Comparison of ENCODE assay signal across 1 cellular context in genomic region chr17:79796570-79797491, GRCh38.
TF ChIP-seq lines count a peak whose summit lies in the region.

CBX8 (minus strand) TSS chr17:79797077; CDS start chr17:79796998, 79 bp downstream.

TF ChIP-seq in HepG2, 621 proteins besides CTCF, POLR2A, EP300 and RAD21 (continued from another document and continues in another):
- no peak for TF ChIP-seq RNF219 (CRISPR knock-in tag; IDR thresholded peaks at IDR 0.05)
- peak; percentile 39; the same call in 1 of the 2 replicates for TF ChIP-seq ZNF264 (CRISPR knock-in tag; IDR thresholded peaks at IDR 0.05)
- TF ChIP-seq ZBTB7A (CRISPR knock-in tag; IDR thresholded peaks at IDR 0.05), result peak; percentile 84; the same call in 1 of the 2 replicates
- TF ChIP-seq LBX2 (CRISPR knock-in tag; IDR thresholded peaks at IDR 0.05; ENCODE audit: borderline replicate concordance), result no peak
- peak; percentile 62; the same call in 1 of the 2 replicates for TF ChIP-seq ZNF746 (CRISPR knock-in tag; IDR thresholded peaks at IDR 0.05)
- no peak for TF ChIP-seq SMARCE1 (IDR thresholded peaks at IDR 0.05; ENCODE audit: borderline replicate concordance)
- TF ChIP-seq TBP (CRISPR knock-in tag; IDR thresholded peaks at IDR 0.05), result no peak
- TF ChIP-seq ZNF501 (CRISPR knock-in tag; IDR thresholded peaks at IDR 0.05), result peak; percentile 45; the same call in 1 of the 2 replicates
- TF ChIP-seq ZNF12 (CRISPR knock-in tag; IDR thresholded peaks at IDR 0.05), result 0 out of 2 replicates have a peak, but pooled peaks have one; percentile 31
- peak; percentile 87 for TF ChIP-seq RFX5 (IDR thresholded peaks at IDR 0.05; ENCODE audit: low read depth, low read length)
- no peak for TF ChIP-seq SRSF4 (IDR thresholded peaks at IDR 0.05; ENCODE audit: low read depth, low read length, poor library complexity, severe bottlenecking)
- peak; percentile 5; the same call in 1 of the 2 replicates for TF ChIP-seq RXRB (CRISPR knock-in tag; IDR thresholded peaks at IDR 0.05; ENCODE audit: borderline replicate concordance)
- no peak for TF ChIP-seq ZFP36 (IDR thresholded peaks at IDR 0.05; ENCODE audit: borderline replicate concordance, low read depth, low read length, partially characterized antibody)
- peak; percentile 20; the same call in 1 of the 2 replicates for TF ChIP-seq TFAP4 (IDR thresholded peaks at IDR 0.05; ENCODE audit: borderline replicate concordance, low read depth)
- peak; percentile 83 for TF ChIP-seq AGO2 (optimal IDR thresholded peaks at IDR 0.05; ENCODE audit: low read depth, low read length)
- TF ChIP-seq ONECUT2 (CRISPR knock-in tag; IDR thresholded peaks at IDR 0.05), result no peak
- no peak; the same call in none of the 2 replicates for TF ChIP-seq ZNF589 (CRISPR knock-in tag; conservative IDR thresholded peaks at IDR 0.05)
- TF ChIP-seq SIX1 (CRISPR knock-in tag; IDR thresholded peaks at IDR 0.05; ENCODE audit: borderline replicate concordance), result no peak
- no peak for TF ChIP-seq TIGD3 (CRISPR knock-in tag; IDR thresholded peaks at IDR 0.05; ENCODE audit: borderline replicate concordance)
- peak; percentile 87 for TF ChIP-seq MNT (IDR thresholded peaks at IDR 0.05)
- no peak for TF ChIP-seq ZNF761 (CRISPR knock-in tag; conservative IDR thresholded peaks at IDR 0.05)
- TF ChIP-seq ZNF432 (CRISPR knock-in tag; IDR thresholded peaks at IDR 0.05; ENCODE audit: borderline replicate concordance), result no peak
- peak; percentile 41 for TF ChIP-seq SKI (IDR thresholded peaks at IDR 0.05; ENCODE audit: partially characterized antibody)
- 0 out of 2 replicates have a peak, but pooled peaks have one; percentile 25 for TF ChIP-seq PREB (CRISPR knock-in tag; IDR thresholded peaks at IDR 0.05)
- TF ChIP-seq ZNF788 (CRISPR knock-in tag; IDR thresholded peaks at IDR 0.05; ENCODE audit: borderline replicate concordance), result peak; percentile 10; the same call in 1 of the 2 replicates
- peak; percentile 14; the same call in 1 of the 2 replicates for TF ChIP-seq AHR (CRISPR knock-in tag; IDR thresholded peaks at IDR 0.05)
- TF ChIP-seq PAXIP1 (CRISPR knock-in tag; conservative IDR thresholded peaks at IDR 0.05), result peak; percentile 74
- TF ChIP-seq HOXD1 (CRISPR knock-in tag; IDR thresholded peaks at IDR 0.05), result peak; percentile 75; the same call in 1 of the 2 replicates
- TF ChIP-seq GABPB1 (CRISPR knock-in tag; IDR thresholded peaks at IDR 0.05), result peak; percentile 96
- 0 out of 2 replicates have a peak, but pooled peaks have one; percentile 68 for TF ChIP-seq IRX3 (CRISPR knock-in tag; IDR thresholded peaks at IDR 0.05; ENCODE audit: borderline replicate concordance, low read depth)
- no peak for TF ChIP-seq ZNF724P (CRISPR knock-in tag; IDR thresholded peaks at IDR 0.05; ENCODE audit: borderline replicate concordance)
- TF ChIP-seq ZHX1 (CRISPR knock-in tag; IDR thresholded peaks at IDR 0.05; ENCODE audit: low read depth), result peak; percentile 33
- TF ChIP-seq MYNN (CRISPR knock-in tag; IDR thresholded peaks at IDR 0.05; ENCODE audit: low read depth), result no peak
- TF ChIP-seq NR0B2 (CRISPR knock-in tag; IDR thresholded peaks at IDR 0.05), result peak; percentile 28; the same call in 1 of the 2 replicates
- TF ChIP-seq ZNF703 (CRISPR knock-in tag; IDR thresholded peaks at IDR 0.05; ENCODE audit: borderline replicate concordance), result no peak
- TF ChIP-seq SP2 (CRISPR knock-in tag; IDR thresholded peaks at IDR 0.05), result peak; percentile 96
- peak; percentile 55; the same call in 1 of the 2 replicates for TF ChIP-seq TARDBP (CRISPR knock-in tag; IDR thresholded peaks at IDR 0.05)
- TF ChIP-seq ZNF800 (CRISPR knock-in tag; IDR thresholded peaks at IDR 0.05), result peak; percentile 8; the same call in 1 of the 2 replicates
- no peak for TF ChIP-seq NCOR1 (IDR thresholded peaks at IDR 0.05; ENCODE audit: borderline replicate concordance, low read length)
